In genomic region chr14:74658535-74659130, GRCh38 we compare ENCODE assay signal across 1 cellular context.
TF ChIP-seq lines count a peak whose summit lies in the region.

No MANE protein-coding gene starts in this region.

TF ChIP-seq in SK-N-SH, 30 proteins besides CTCF, POLR2A, EP300 and RAD21 (continued from another document):
- TF ChIP-seq, protein P1, sequence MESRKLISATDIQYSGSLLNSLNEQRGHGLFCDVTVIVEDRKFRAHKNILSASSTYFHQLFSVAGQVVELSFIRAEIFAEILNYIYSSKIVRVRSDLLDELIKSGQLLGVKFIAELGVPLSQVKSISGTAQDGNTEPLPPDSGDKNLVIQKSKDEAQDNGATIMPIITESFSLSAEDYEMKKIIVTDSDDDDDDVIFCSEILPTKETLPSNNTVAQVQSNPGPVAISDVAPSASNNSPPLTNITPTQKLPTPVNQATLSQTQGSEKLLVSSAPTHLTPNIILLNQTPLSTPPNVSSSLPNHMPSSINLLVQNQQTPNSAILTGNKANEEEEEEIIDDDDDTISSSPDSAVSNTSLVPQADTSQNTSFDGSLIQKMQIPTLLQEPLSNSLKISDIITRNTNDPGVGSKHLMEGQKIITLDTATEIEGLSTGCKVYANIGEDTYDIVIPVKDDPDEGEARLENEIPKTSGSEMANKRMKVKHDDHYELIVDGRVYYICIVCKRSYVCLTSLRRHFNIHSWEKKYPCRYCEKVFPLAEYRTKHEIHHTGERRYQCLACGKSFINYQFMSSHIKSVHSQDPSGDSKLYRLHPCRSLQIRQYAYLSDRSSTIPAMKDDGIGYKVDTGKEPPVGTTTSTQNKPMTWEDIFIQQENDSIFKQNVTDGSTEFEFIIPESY (IDR thresholded peaks at IDR 0.05; ENCODE audit: borderline replicate concordance, low read depth): no peak
- TF ChIP-seq SIN3A (IDR thresholded peaks at IDR 0.05; ENCODE audit: borderline replicate concordance, low read depth, low read length): no peak
TF ChIP-seq in SK-N-SH: peak in this region for 4.
